In genomic region chr19:35703343-35703742, GRCh38 we compare ENCODE assay signal across 3 cellular contexts.
TF ChIP-seq lines count a peak whose summit lies in the region.

No MANE protein-coding gene starts in this region.

TF ChIP-seq in SK-N-SH, 30 proteins besides CTCF, POLR2A, EP300 and RAD21:
- TF ChIP-seq IRF3 (IDR thresholded peaks at IDR 0.05; ENCODE audit: low read depth, low read length) (no peak), NFIC (IDR thresholded peaks at IDR 0.05; ENCODE audit: borderline replicate concordance) (no peak), ZBTB33 (IDR thresholded peaks at IDR 0.05; ENCODE audit: borderline replicate concordance, low read depth) (no peak), YY1 (IDR thresholded peaks at IDR 0.05; ENCODE audit: low read depth) (no peak), NRF1 (IDR thresholded peaks at IDR 0.05; ENCODE audit: low read depth, low read length) (no peak), TCF12 (IDR thresholded peaks at IDR 0.05) (no peak), SIN3A (IDR thresholded peaks at IDR 0.05; ENCODE audit: borderline replicate concordance, low read depth, low read length) (no peak), TEAD4 (IDR thresholded peaks at IDR 0.05; ENCODE audit: borderline replicate concordance, insufficient read depth) (no peak), SMC3 (IDR thresholded peaks at IDR 0.05; ENCODE audit: low read depth, low read length) (no peak), POLR2AphosphoS5 (IDR thresholded peaks at IDR 0.05; ENCODE audit: low read depth, low read length) (no peak), JUND (IDR thresholded peaks at IDR 0.05) (no peak), EZH2phosphoT487 (IDR thresholded peaks at IDR 0.05; ENCODE audit: borderline replicate concordance, low read depth) (no peak), PBX3 (IDR thresholded peaks at IDR 0.05) (no peak), FOSL2 (IDR thresholded peaks at IDR 0.05; ENCODE audit: borderline replicate concordance, low read depth) (no peak), USF1 (IDR thresholded peaks at IDR 0.05; ENCODE audit: borderline replicate concordance, low read depth) (no peak), FOXJ3 (CRISPR knock-in tag; IDR thresholded peaks at IDR 0.05) (no peak)
TF ChIP-seq in SK-N-SH: peak in this region for 0.

TF ChIP-seq in SK-N-SH treated with all-trans-retinoic acid at 6 μM for 48 hours, 23 proteins besides CTCF, POLR2A, EP300 and RAD21:
- TF ChIP-seq TCF4 (CRISPR knock-in tag; IDR thresholded peaks at IDR 0.05; ENCODE audit: borderline replicate concordance) (no peak), ESRRG (CRISPR knock-in tag; IDR thresholded peaks at IDR 0.05) (no peak), GLIS3 (CRISPR knock-in tag; IDR thresholded peaks at IDR 0.05) (no peak), CSRNP3 (CRISPR knock-in tag; IDR thresholded peaks at IDR 0.05) (no peak), CREB5 (CRISPR knock-in tag; IDR thresholded peaks at IDR 0.05; ENCODE audit: low read depth) (no peak), TSHZ2 (CRISPR knock-in tag; IDR thresholded peaks at IDR 0.05) (no peak), PPARA (CRISPR knock-in tag; IDR thresholded peaks at IDR 0.05; ENCODE audit: borderline replicate concordance) (no peak)

TF ChIP-seq in H1, 55 proteins besides CTCF, POLR2A, EP300 and RAD21:
- TF ChIP-seq SP1 (IDR thresholded peaks at IDR 0.05; ENCODE audit: low read depth, low read length) (0 out of 2 replicates have a peak, but pooled peaks have one; percentile 28), RBBP5 (IDR thresholded peaks at IDR 0.05; ENCODE audit: borderline replicate concordance, low read depth, low read length) (no peak), MAX (IDR thresholded peaks at IDR 0.05) (peak; percentile 40)
TF ChIP-seq in H1: peak in this region for 2.
